Comparison of ENCODE assay signal across 18 cellular contexts in genomic region chr9:91604451-91604850, GRCh38.
DNase-seq lines count a peak whose midpoint lies in the region; ATAC-seq and TF ChIP-seq lines count a peak whose summit lies in the region.
"Had no signal": no experiment of that assay in that cellular context is flagged by ENCODE, and none has a peak within 500 bp of the region (broad histone marks: within the 10 kb centered on the region; RNA-seq: fewer than 3 reads in every experiment).

No MANE protein-coding gene starts in this region.

- H3K27me3 ChIP-seq in PC-3 (ENCODE audit: low read length) (no peaks in the 10 kb centered on the region), left lung (no peaks in the 10 kb centered on the region)

- intact Hi-C loops in PC-3 (cut with micrococcal nuclease) (loop anchor here (10.0 kb wide), 1 partner anchor 70 kb away; no protein-coding TSS in a partner anchor), left lung (cut with DNase I) (no loop called here)

- BruUV-seq in PC-3 (replicated peaks; lab: Mats Ljungman, UMichigan) = no TSS peak

- CTCF ChIA-PET in PC-3 (lab: Charles Lee) = no interaction called here

- H3F3A ChIP-seq in PC-3 (ENCODE audit: low read length, unreplicated experiment) = no peaks in the 10 kb centered on the region

- no peaks in the 10 kb centered on the region for H3K9me3 ChIP-seq in PC-3 (ENCODE audit: low read length)
- no peaks in the 10 kb centered on the region for H3K9me3 ChIP-seq in left lung
- H3K9me3 ChIP-seq: A549, HAP-1 had no signal

- no peak overlapping the region for H3K4me2 ChIP-seq in PC-3 (ENCODE audit: low read length)
- H3K4me2 ChIP-seq: A549 had no signal

- H3K27ac ChIP-seq in PC-3 (ENCODE audit: low read length) (peak overlapping the region; percentile 66), left lung (no peak overlapping the region)
- H3K27ac ChIP-seq: A549 had no signal

- no peaks in the 10 kb centered on the region for H3K79me2 ChIP-seq in PC-3 (ENCODE audit: low read length)

- H3K9ac ChIP-seq in PC-3 (ENCODE audit: low read length) = no peak overlapping the region

- H2AFZ ChIP-seq in PC-3 (ENCODE audit: low read length) = no peak overlapping the region

- H3K4me3 ChIP-seq in PC-3 (ENCODE audit: low read length) = no peak overlapping the region
- H3K4me3 ChIP-seq in left lung = no peak overlapping the region
- H3K4me3 ChIP-seq: A549, HAP-1 had no signal

- TF ChIP-seq CTCF in AG09319 (IDR thresholded peaks at IDR 0.05; ENCODE audit: low read depth, low read length) (no peak), PC-3 (conservative IDR thresholded peaks at IDR 0.05; ENCODE audit: low read depth, low read length) (no peak), left lung (IDR thresholded peaks at IDR 0.05) (no peak)

- peak; percentile 95 for ATAC-seq in PC-3
- peak; percentile 67 for ATAC-seq in left lung
- no peak for ATAC-seq in HG03097 (IDR thresholded peaks at IDR 0.05; ENCODE audit: low FRiP score, unreplicated experiment)
- ATAC-seq: A549 had no signal

- POLR2A ChIA-PET in PC-3 (lab: Charles Lee; ENCODE audit: unreplicated experiment) = no interaction called here

- no peaks in the 10 kb centered on the region for H3K9me2 ChIP-seq in PC-3 (replicated peaks; ENCODE audit: low read length)

- H3K36me3 ChIP-seq in PC-3 (ENCODE audit: low read depth, low read length) (no peaks in the 10 kb centered on the region), left lung (no peaks in the 10 kb centered on the region)
- H3K36me3 ChIP-seq: HAP-1 had no signal

- H4K20me1 ChIP-seq in PC-3 (ENCODE audit: low read length) = no peaks in the 10 kb centered on the region

- DNase-seq in AG09319 (ENCODE audit: extremely low read depth, low read depth) (peak; percentile 19), PC-3 (peak; percentile 68), dedifferentiated amniotic fluid mesenchymal stem cell (ENCODE audit: extremely low spot score) (peak; percentile 77), left lung (no peak), occipital lobe (lab: John Stamatoyannopoulos, UW) (no peak)
- no peak for DNase-seq in activated naive CD4-positive, alpha-beta T cell (lab: John Stamatoyannopoulos, UW)
- DNase-seq: 8988T; ACHN; C1 segment of cervical spinal cord; CD4-positive, alpha-beta memory T cell; COR-L47; DMS 273 treated with DMSO at 0.1 percent for 48 hours; DND-41; GOT3; HFFc6 had no signal

- H3K4me1 ChIP-seq in PC-3 (ENCODE audit: insufficient read depth, low read length) = peaks cover 15% of the 10 kb centered on the region
- no peaks in the 10 kb centered on the region for H3K4me1 ChIP-seq in left lung
- H3K4me1 ChIP-seq: A549, HAP-1 had no signal

Comparison
In these comparisons a context has a peak if more than half of its experiments do, and no peak if none do; other contexts are left out.
1. DNase-seq: peak in AG09319 (single experiment), PC-3 (single experiment) and dedifferentiated amniotic fluid mesenchymal stem cell (single experiment); none in left lung (0 of 2), occipital lobe (single experiment) and activated naive CD4-positive, alpha-beta T cell (0 of 4).